9 cellular contexts compared by ENCODE assay signal in the genomic region with DNA sequence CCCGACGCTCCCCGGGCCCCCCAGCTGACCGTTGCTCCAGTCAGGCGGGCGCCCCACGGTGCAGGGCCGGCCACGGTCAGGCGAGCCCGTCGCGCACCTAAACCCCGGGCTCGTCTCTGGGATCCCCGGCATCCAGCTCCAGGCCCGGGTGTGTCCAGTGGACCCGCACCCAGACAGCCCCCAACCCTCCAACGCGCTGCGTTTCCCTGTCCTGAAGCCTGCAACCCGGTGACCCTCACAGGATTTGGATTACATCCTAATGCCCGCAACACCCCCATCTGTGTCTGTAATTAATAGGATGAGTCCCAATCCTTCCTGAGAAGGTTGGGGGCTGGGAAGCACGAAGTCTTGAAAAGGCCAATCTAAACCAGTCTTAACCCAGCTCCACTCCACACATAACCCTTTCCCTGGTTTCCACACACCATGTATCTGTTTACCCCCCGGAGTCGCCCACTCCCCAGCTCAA. TPM values are rescaled to one million over a fixed set of nuclear protein-coding genes. Genes with fewer than 3 reads are reported as not detected.
DNase-seq lines count a peak whose midpoint lies in the region; ATAC-seq and TF ChIP-seq lines count a peak whose summit lies in the region.
"Had no signal": no experiment of that assay in that cellular context is flagged by ENCODE, and none has a peak within 500 bp of the region (broad histone marks: within the 10 kb centered on the region; RNA-seq: fewer than 3 reads in every experiment).

No MANE protein-coding gene starts in this region.

- H3K4me2 ChIP-seq in KMS-11: peak overlapping the region; percentile 51

- H3K4me3 ChIP-seq in BJ (ENCODE audit: low read depth, low read length) (peak overlapping the region; percentile 45), KMS-11 (IDR thresholded peaks at IDR 0.05; ENCODE audit: insufficient read depth, low read depth, low read length) (no peak overlapping the region)

- peaks cover 9% of the 10 kb centered on the region for H3K4me1 ChIP-seq in KMS-11 (ENCODE audit: low read depth, poor library complexity, severe bottlenecking)

- peak overlapping the region; percentile 70 for H3K4me3 Mint-ChIP-seq in chondrocyte (ENCODE audit: unreplicated experiment)
- H3K4me3 Mint-ChIP-seq in natural killer cell treated with Interleukin-12 subunit alpha and Interleukin-12 subunit beta and Interleukin-15 and Interleukin-18, amount 100 ng/mL, for 72 hours: peak overlapping the region; percentile 79

- DNase-seq in BJ (ENCODE audit: low read depth) (no peak), chondrocyte (ENCODE audit: low spot score) (no peak), SHP77 (lab: John Stamatoyannopoulos, UW) (no peak), SKM-1 treated with dmso at 0.1 percent for 144 hours (lab: John Stamatoyannopoulos, UW; ENCODE audit: unreplicated experiment) (no peak)
- no peak for DNase-seq in natural killer cell treated with Interleukin-12 subunit alpha and Interleukin-12 subunit beta and Interleukin-15 and Interleukin-18, amount 100 ng/mL, for 72 hours (ENCODE audit: low spot score)

- TF ChIP-seq CTCF in BJ (IDR thresholded peaks at IDR 0.05; ENCODE audit: insufficient read depth, low read depth, low read length): no peak
- TF ChIP-seq CTCF in KMS-11 (conservative IDR thresholded peaks at IDR 0.05; ENCODE audit: low read depth, low read length): no peak
- TF ChIP-seq CTCF in chondrocyte (IDR thresholded peaks at IDR 0.05): no peak

- H3K9me3 Mint-ChIP-seq in chondrocyte (ENCODE audit: low read depth): no peaks in the 10 kb centered on the region
- H3K9me3 Mint-ChIP-seq in natural killer cell treated with Interleukin-12 subunit alpha and Interleukin-12 subunit beta and Interleukin-15 and Interleukin-18, amount 100 ng/mL, for 72 hours: no peaks in the 10 kb centered on the region

- H3K36me3 ChIP-seq in BJ (ENCODE audit: control insufficient read depth, insufficient read depth, low read length) (no peaks in the 10 kb centered on the region), KMS-11 (ENCODE audit: insufficient read depth) (no peaks in the 10 kb centered on the region)

- no peaks in the 10 kb centered on the region for H3K79me2 ChIP-seq in KMS-11 (ENCODE audit: insufficient read depth, low read depth)

- no peak for ATAC-seq in natural killer cell treated with Interleukin-12 subunit alpha and Interleukin-12 subunit beta and Interleukin-15 and Interleukin-18, amount 100 ng/mL, for 72 hours
- no peak for ATAC-seq in HG03097 (IDR thresholded peaks at IDR 0.05; ENCODE audit: low FRiP score, unreplicated experiment)
- ATAC-seq in GM18519 (IDR thresholded peaks at IDR 0.05; ENCODE audit: low FRiP score, unreplicated experiment): no peak

- H4K20me1 ChIP-seq in KMS-11 (ENCODE audit: insufficient read depth): no peaks in the 10 kb centered on the region

- no peaks in the 10 kb centered on the region for H3K36me3 Mint-ChIP-seq in chondrocyte (ENCODE audit: low read depth)
- no peaks in the 10 kb centered on the region for H3K36me3 Mint-ChIP-seq in natural killer cell treated with Interleukin-12 subunit alpha and Interleukin-12 subunit beta and Interleukin-15 and Interleukin-18, amount 100 ng/mL, for 72 hours

- H2AFZ ChIP-seq in KMS-11 (ENCODE audit: low read depth): peak overlapping the region; percentile 71; the same call in 1 of the 2 replicates

- H3K27me3 ChIP-seq in BJ (ENCODE audit: control insufficient read depth, insufficient read depth, low read length): peaks cover 27% of the 10 kb centered on the region
- H3K27me3 ChIP-seq in KMS-11 (ENCODE audit: insufficient read depth, low read depth): no peaks in the 10 kb centered on the region; the same call in 1 of the 2 replicates

- CTCF ChIA-PET in BJ (lab: Yijun Ruan, JAX): interaction anchor here (0.6 to 4.5 kb wide), 9 partner anchors 11 to 1532 kb away, joined by 3 to 74 read pairs (median 4); partner anchors contain the start of genes PCK2 and TINF2

- peaks cover 8% of the 10 kb centered on the region for H3K4me1 Mint-ChIP-seq in chondrocyte (ENCODE audit: low read depth)
- peaks cover 7 to 14% of the 10 kb centered on the region in 2 donors for H3K4me1 Mint-ChIP-seq in natural killer cell treated with Interleukin-12 subunit alpha and Interleukin-12 subunit beta and Interleukin-15 and Interleukin-18, amount 100 ng/mL, for 72 hours (ENCODE audit: low read depth in 2 of 2)

- H3K9ac ChIP-seq in KMS-11: no peak overlapping the region

- POLR2A ChIA-PET in BJ (lab: Charles Lee): no interaction called here

- H3K27ac Mint-ChIP-seq in chondrocyte (ENCODE audit: unreplicated experiment): no peak overlapping the region
- peak overlapping the region; percentile 33 to 72 for H3K27ac Mint-ChIP-seq in natural killer cell treated with Interleukin-12 subunit alpha and Interleukin-12 subunit beta and Interleukin-15 and Interleukin-18, amount 100 ng/mL, for 72 hours

- H3K27ac ChIP-seq in KMS-11: no peak overlapping the region

- H3K27me3 Mint-ChIP-seq in chondrocyte (ENCODE audit: low read depth): peaks cover 30% of the 10 kb centered on the region
- peaks cover 0 to 10% of the 10 kb centered on the region in 2 donors for H3K27me3 Mint-ChIP-seq in natural killer cell treated with Interleukin-12 subunit alpha and Interleukin-12 subunit beta and Interleukin-15 and Interleukin-18, amount 100 ng/mL, for 72 hours

RNA-seq across cellular contexts. Expression of gene CPNE6, which starts 10.4 kb away (rescaled TPM):
- polyA plus RNA-seq in BJ (2011; rRNA removed): not detected in 2 replicates
- not detected in 2 replicates for polyA minus RNA-seq in BJ (2011; rRNA and poly(A)+ RNA removed)
- total RNA-seq in chondrocyte: not detected in 3 replicates
- not detected for total RNA-seq in natural killer cell treated with Interleukin-12 subunit alpha and Interleukin-12 subunit beta and Interleukin-15 and Interleukin-18, amount 100 ng/mL, for 72 hours
- total RNA-seq: M059J had no signal

RNA-seq across cellular contexts. Expression of gene PCK2, which starts 12.3 kb away (rescaled TPM):
- 141 and 227 TPM in 2 replicates for polyA plus RNA-seq in BJ (2011; rRNA removed)
- polyA minus RNA-seq in BJ (2011; rRNA and poly(A)+ RNA removed): 241 and 308 TPM in 2 replicates
- total RNA-seq in chondrocyte: 18.7 to 126 TPM (median 118 TPM) in 3 replicates
- total RNA-seq in natural killer cell treated with Interleukin-12 subunit alpha and Interleukin-12 subunit beta and Interleukin-15 and Interleukin-18, amount 100 ng/mL, for 72 hours: 10 to 100 TPM; 30.4 to 68.3 TPM

RNA-seq across cellular contexts. Expression of gene CARMIL3, which starts 30.0 kb away (rescaled TPM):
- 0.02 and 0.04 TPM in 2 replicates for polyA plus RNA-seq in BJ (2011; rRNA removed)
- polyA minus RNA-seq in BJ (2011; rRNA and poly(A)+ RNA removed): 0.05 TPM in 2 replicates
- 0.34 to 0.60 TPM (median 0.54 TPM) in 3 replicates for total RNA-seq in chondrocyte
- total RNA-seq in natural killer cell treated with Interleukin-12 subunit alpha and Interleukin-12 subunit beta and Interleukin-15 and Interleukin-18, amount 100 ng/mL, for 72 hours: under 1 TPM; 0.10 to 0.50 TPM
- total RNA-seq: M059J had no signal

RNA-seq across cellular contexts. Expression of gene DCAF11, which starts 32.8 kb away (rescaled TPM):
- polyA plus RNA-seq in BJ (2011; rRNA removed): 41.5 and 50.0 TPM in 2 replicates
- polyA minus RNA-seq in BJ (2011; rRNA and poly(A)+ RNA removed): 33.1 and 44.7 TPM in 2 replicates
- 30.7 to 41.5 TPM (median 32.9 TPM) in 3 replicates for total RNA-seq in chondrocyte
- 10 to 100 TPM; 87.4 to 96.1 TPM for total RNA-seq in natural killer cell treated with Interleukin-12 subunit alpha and Interleukin-12 subunit beta and Interleukin-15 and Interleukin-18, amount 100 ng/mL, for 72 hours

RNA-seq across cellular contexts. Expression of gene NRL, which starts 33.0 kb away (rescaled TPM):
- 0.59 and 0.91 TPM in 2 replicates for polyA plus RNA-seq in BJ (2011; rRNA removed)
- polyA minus RNA-seq in BJ (2011; rRNA and poly(A)+ RNA removed): 0.31 and 0.43 TPM in 2 replicates
- total RNA-seq in chondrocyte: 1.2 to 1.6 TPM (median 1.3 TPM) in 3 replicates
- 1 to 10 TPM; 1.8 to 2.2 TPM for total RNA-seq in natural killer cell treated with Interleukin-12 subunit alpha and Interleukin-12 subunit beta and Interleukin-15 and Interleukin-18, amount 100 ng/mL, for 72 hours
